8 cellular contexts compared by ENCODE assay signal in genomic region chr9:98848450-98849149, GRCh38. TPM values are rescaled to one million over a fixed set of nuclear protein-coding genes. Genes with fewer than 3 reads are reported as not detected.
DNase-seq lines count a peak whose midpoint lies in the region; ATAC-seq and FAIRE-seq lines count a peak whose summit lies in the region.

No MANE protein-coding gene starts in this region.

- FAIRE-seq in A204.1 (lab: Jason Lieb, UNC): peak; percentile 32

- intact Hi-C loops in left colon (cut with DNase I, micrococcal nuclease): loop anchor here in 1 of 2 donors (5.0 kb wide), 1 partner anchor 149 kb away; no protein-coding TSS in a partner anchor

- ATAC-seq in GM18508 (IDR thresholded peaks at IDR 0.05; ENCODE audit: insufficient read depth, unreplicated experiment): peak; percentile 68
- peak; percentile 76 for ATAC-seq in HG03066 (IDR thresholded peaks at IDR 0.05; ENCODE audit: low read depth, unreplicated experiment)
- peak; percentile 98 for ATAC-seq in left colon

- peak; percentile 86 for DNase-seq in NCI-H345 (lab: John Stamatoyannopoulos, UW)
- DNase-seq in activated CD4-positive, alpha-beta T cell treated with anti-CD3 and anti-CD28 coated beads for 1 hour: peak; percentile 56
- peak; percentile 73 to 89 for DNase-seq in cerebellar nuclear complex (lab: John Stamatoyannopoulos, UW)
- DNase-seq in left colon: peak; percentile 91 to 94
- DNase-seq in stimulated activated CD4-positive, alpha-beta T cell treated with anti-CD3 and anti-CD28 coated beads, Interleukin-1b, Interleukin-23, amount 100 ng/mL, for 24 hours (ENCODE audit: low read depth in 4 of 4, low spot score in 1 of 4): peak; percentile 64 to 67 (median 66)

RNA-seq across cellular contexts. Expression of gene GALNT12, which starts 41.1 kb away (rescaled TPM):
- total RNA-seq in left colon: 100 to 1,000 TPM; 115 to 156 TPM

RNA-seq across cellular contexts. Expression of gene ANKS6, which starts 52.2 kb away (rescaled TPM):
- 10 to 100 TPM; 15.9 to 28.4 TPM for total RNA-seq in left colon

Comparison
In these comparisons a context has a peak if more than half of its experiments do, and no peak if none do; other contexts are left out.
1. Peak in every context shown above with its lines: DNase-seq and ATAC-seq.